ENCODE assay signal across 2 cellular contexts in the genomic region with DNA sequence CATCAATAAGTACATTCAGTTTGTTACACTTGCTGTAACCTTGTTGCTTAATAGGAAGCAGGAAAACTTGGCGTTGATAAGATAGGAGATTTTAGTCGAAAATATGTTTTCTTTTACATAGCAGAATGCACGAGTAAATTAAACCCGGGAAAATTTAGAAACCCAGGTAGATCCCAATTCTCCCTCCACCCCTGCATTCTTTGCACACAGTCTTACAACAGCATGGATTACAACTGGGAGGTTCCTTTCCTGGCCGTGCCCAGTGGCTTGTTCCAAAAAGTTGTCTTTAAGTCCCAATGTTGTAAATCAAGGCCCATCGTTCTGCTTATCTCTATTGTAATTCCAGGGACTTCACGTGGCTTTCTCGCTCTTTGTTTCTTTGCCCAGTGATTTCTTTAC.
TF ChIP-seq lines count a peak whose summit lies in the region.

No MANE protein-coding gene starts in this region.

TF ChIP-seq in HCT116, 20 proteins besides CTCF, POLR2A, EP300 and RAD21 (continued from another document):
- TF ChIP-seq REST (IDR thresholded peaks at IDR 0.05; ENCODE audit: low read depth), result no peak
- TF ChIP-seq EZH2 (IDR thresholded peaks at IDR 0.05), result no peak
- TF ChIP-seq EGR1 (IDR thresholded peaks at IDR 0.05; ENCODE audit: low read depth), result no peak
- no peak for TF ChIP-seq ZNF274 (IDR thresholded peaks at IDR 0.05; ENCODE audit: low read depth, low read length)
- no peak for TF ChIP-seq SIN3A (IDR thresholded peaks at IDR 0.05; ENCODE audit: low read depth)
- TF ChIP-seq, protein P1, sequence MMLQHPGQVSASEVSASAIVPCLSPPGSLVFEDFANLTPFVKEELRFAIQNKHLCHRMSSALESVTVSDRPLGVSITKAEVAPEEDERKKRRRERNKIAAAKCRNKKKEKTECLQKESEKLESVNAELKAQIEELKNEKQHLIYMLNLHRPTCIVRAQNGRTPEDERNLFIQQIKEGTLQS (IDR thresholded peaks at IDR 0.05), result no peak
TF ChIP-seq in HCT116: peak in this region for 0.

TF ChIP-seq in WTC11, 78 proteins besides CTCF, POLR2A, EP300 and RAD21 (continued from another document):
- TF ChIP-seq, protein P2, sequence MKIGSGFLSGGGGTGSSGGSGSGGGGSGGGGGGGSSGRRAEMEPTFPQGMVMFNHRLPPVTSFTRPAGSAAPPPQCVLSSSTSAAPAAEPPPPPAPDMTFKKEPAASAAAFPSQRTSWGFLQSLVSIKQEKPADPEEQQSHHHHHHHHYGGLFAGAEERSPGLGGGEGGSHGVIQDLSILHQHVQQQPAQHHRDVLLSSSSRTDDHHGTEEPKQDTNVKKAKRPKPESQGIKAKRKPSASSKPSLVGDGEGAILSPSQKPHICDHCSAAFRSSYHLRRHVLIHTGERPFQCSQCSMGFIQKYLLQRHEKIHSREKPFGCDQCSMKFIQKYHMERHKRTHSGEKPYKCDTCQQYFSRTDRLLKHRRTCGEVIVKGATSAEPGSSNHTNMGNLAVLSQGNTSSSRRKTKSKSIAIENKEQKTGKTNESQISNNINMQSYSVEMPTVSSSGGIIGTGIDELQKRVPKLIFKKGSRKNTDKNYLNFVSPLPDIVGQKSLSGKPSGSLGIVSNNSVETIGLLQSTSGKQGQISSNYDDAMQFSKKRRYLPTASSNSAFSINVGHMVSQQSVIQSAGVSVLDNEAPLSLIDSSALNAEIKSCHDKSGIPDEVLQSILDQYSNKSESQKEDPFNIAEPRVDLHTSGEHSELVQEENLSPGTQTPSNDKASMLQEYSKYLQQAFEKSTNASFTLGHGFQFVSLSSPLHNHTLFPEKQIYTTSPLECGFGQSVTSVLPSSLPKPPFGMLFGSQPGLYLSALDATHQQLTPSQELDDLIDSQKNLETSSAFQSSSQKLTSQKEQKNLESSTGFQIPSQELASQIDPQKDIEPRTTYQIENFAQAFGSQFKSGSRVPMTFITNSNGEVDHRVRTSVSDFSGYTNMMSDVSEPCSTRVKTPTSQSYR (CRISPR knock-in tag; IDR thresholded peaks at IDR 0.05), result no peak
- no peak for TF ChIP-seq ELF4 (CRISPR knock-in tag; IDR thresholded peaks at IDR 0.05; ENCODE audit: low read depth)
- TF ChIP-seq PRRX2 (CRISPR knock-in tag; IDR thresholded peaks at IDR 0.05), result no peak
- TF ChIP-seq ATF6 (CRISPR knock-in tag; IDR thresholded peaks at IDR 0.05), result no peak
